In the genomic region with DNA sequence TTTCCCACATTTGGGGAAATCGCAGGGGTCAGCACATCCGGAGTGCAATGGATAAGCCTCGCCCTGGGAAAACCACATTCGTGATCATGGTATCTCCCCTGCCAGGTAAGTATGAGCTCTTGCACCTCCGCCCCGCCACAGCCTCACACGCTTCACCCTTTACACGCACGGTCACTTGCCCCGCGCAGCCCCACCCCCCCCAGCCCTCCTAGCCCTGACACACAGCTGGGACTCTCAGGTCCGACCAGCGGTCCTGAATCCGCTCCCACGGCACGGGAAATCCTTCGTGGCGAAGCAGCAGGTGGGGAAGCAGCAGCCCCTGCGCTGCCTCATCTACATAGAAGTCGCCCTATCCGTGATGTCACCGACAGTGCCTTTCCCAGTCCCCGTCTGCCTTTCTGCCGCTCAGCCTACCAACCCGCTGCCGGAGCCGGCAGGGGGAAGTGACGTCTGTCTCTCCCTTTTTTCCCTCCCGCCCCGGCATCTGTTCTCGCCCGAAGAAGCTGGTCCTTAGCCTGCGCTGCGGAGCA, we compare ENCODE assay signal across 8 cellular contexts. TPM values are rescaled to one million over a fixed set of nuclear protein-coding genes. Genes with fewer than 3 reads are reported as not detected.
DNase-seq lines count a peak whose midpoint lies in the region; ATAC-seq, FAIRE-seq and TF ChIP-seq lines count a peak whose summit lies in the region.
"Not testable (repeated sequence)": the region's sequence is repeated elsewhere in the genome, so short reads cannot be mapped to it uniquely, and the experiment has no call there.

No MANE protein-coding gene starts in this region.

- not testable (repeated sequence) for H3K9me2 ChIP-seq in MM.1S (replicated peaks; ENCODE audit: insufficient read depth, low read length)

- H3K4me3 Mint-ChIP-seq in activated naive CD8-positive, alpha-beta T cell treated with anti-CD3 and anti-CD28 coated beads for 36 hours, result peak overlapping the region; percentile 75

- not testable (repeated sequence) for TF ChIP-seq EP300 in gastroesophageal sphincter (IDR thresholded peaks at IDR 0.05)

- not testable (repeated sequence) for H3K79me2 ChIP-seq in MM.1S (ENCODE audit: low read length)

- not testable (repeated sequence) for H3K4me1 ChIP-seq in MM.1S (ENCODE audit: low read length); gastroesophageal sphincter; neuronal stem cell (ENCODE audit: control insufficient read depth in 2 of 2, insufficient read depth in 1 of 2, low read depth in 1 of 2, low read length in 2 of 2)

- TF ChIP-seq CTCF in MM.1S (IDR thresholded peaks at IDR 0.05; ENCODE audit: low read length); gastroesophageal sphincter (IDR thresholded peaks at IDR 0.05): not testable (repeated sequence)

- not testable (repeated sequence) for H2AFZ ChIP-seq in MM.1S (ENCODE audit: low read length)
- H2AFZ ChIP-seq in neuronal stem cell (ENCODE audit: low read length), result peak overlapping the region; percentile 85

- peak overlapping the region; percentile 100 for H2BK5ac ChIP-seq in neuronal stem cell (ENCODE audit: low read length)

- TF ChIP-seq POLR2A in H54 (IDR thresholded peaks at IDR 0.05; ENCODE audit: low read depth, low read length), result peak; percentile 91
- TF ChIP-seq POLR2A in gastroesophageal sphincter (IDR thresholded peaks at IDR 0.05), result peak in 1 of 2 donors; percentile 59

- FAIRE-seq in H54 (lab: Jason Lieb, UNC), result not testable (repeated sequence)

- H3K9ac ChIP-seq in MM.1S (ENCODE audit: low read length), result peak overlapping the region; percentile 74
- not testable (repeated sequence) for H3K9ac ChIP-seq in neuronal stem cell (ENCODE audit: low read depth, low read length, poor library complexity)

- H3K18ac ChIP-seq in neuronal stem cell (ENCODE audit: low read length), result peak overlapping the region; percentile 76

- H3K27ac Mint-ChIP-seq in activated naive CD8-positive, alpha-beta T cell treated with anti-CD3 and anti-CD28 coated beads for 36 hours, result peak overlapping the region; percentile 97

- not testable (repeated sequence) for H3K36me3 Mint-ChIP-seq in activated naive CD8-positive, alpha-beta T cell treated with anti-CD3 and anti-CD28 coated beads for 36 hours

- not testable (repeated sequence) for H3K4ac ChIP-seq in neuronal stem cell (ENCODE audit: low read length)

- peak overlapping the region; percentile 98 for H3K23ac ChIP-seq in neuronal stem cell (ENCODE audit: low read depth, low read length, poor library complexity)

- H3K27ac ChIP-seq in MM.1S (ENCODE audit: low read length), result peak overlapping the region; percentile 78
- H3K27ac ChIP-seq in gastroesophageal sphincter, result peak overlapping the region; percentile 81 to 93 (median 88)
- H3K27ac ChIP-seq in neuronal stem cell (replicated peaks; ENCODE audit: low read length), result peak overlapping the region; percentile 63

- peak; percentile 90 for ATAC-seq in gastroesophageal sphincter
- ATAC-seq in stimulated activated naive CD8-positive, alpha-beta T cell treated with anti-CD3 and anti-CD28 coated beads, Interleukin-15, Interleukin-2, amounts not matched to agents 100 U/mL and 50 U/mL, for 24 hours, result peak; percentile 67

- not testable (repeated sequence) for H3F3A ChIP-seq in MM.1S (ENCODE audit: insufficient read depth, low read length)

- not testable (repeated sequence) for H3K9me3 ChIP-seq in MM.1S (replicated peaks; ENCODE audit: insufficient read depth, low read length); gastroesophageal sphincter; neuronal stem cell (replicated peaks in 1 of 2; ENCODE audit: control insufficient read depth in 2 of 2, insufficient read depth in 1 of 2, low read depth in 1 of 2, low read length in 2 of 2)

- H3K79me1 ChIP-seq in neuronal stem cell (ENCODE audit: low read depth, low read length), result not testable (repeated sequence)

- not testable (repeated sequence) for H3K4me2 ChIP-seq in MM.1S (ENCODE audit: low read depth, low read length)
- H3K4me2 ChIP-seq in neuronal stem cell (ENCODE audit: insufficient read depth, low read length, poor library complexity, severe bottlenecking), result peak overlapping the region; percentile 25

- H4K20me1 ChIP-seq in MM.1S (ENCODE audit: insufficient read depth, low read length), result not testable (repeated sequence)

- H3K9me3 Mint-ChIP-seq in activated naive CD8-positive, alpha-beta T cell treated with anti-CD3 and anti-CD28 coated beads for 36 hours, result not testable (repeated sequence)

- not testable (repeated sequence) for H3K14ac ChIP-seq in neuronal stem cell (ENCODE audit: low read length)

- not testable (repeated sequence) for H4K8ac ChIP-seq in neuronal stem cell (ENCODE audit: low read depth, low read length)

- H3K4me3 ChIP-seq in MM.1S (ENCODE audit: low read length), result peak overlapping the region; percentile 36; the same call in 1 of the 2 replicates
- peak overlapping the region; percentile 31 to 51 for H3K4me3 ChIP-seq in gastroesophageal sphincter
- H3K4me3 ChIP-seq in neuronal stem cell (ENCODE audit: low read length in 2 of 2), result peak overlapping the region in 1 of 2 donors; percentile 43

- not testable (repeated sequence) for H4K91ac ChIP-seq in neuronal stem cell (ENCODE audit: low read depth, low read length, poor library complexity)

- DNase-seq in EH (ENCODE audit: low read depth), result peak; percentile 81
- not testable (repeated sequence) for DNase-seq in H54 (ENCODE audit: insufficient read length, low spot score)
- DNase-seq in MM.1S, result peak; percentile 48
- peak; percentile 52 to 93 (median 61) for DNase-seq in T-helper 2 cell
- peak; percentile 36 for DNase-seq in activated naive CD8-positive, alpha-beta T cell treated with anti-CD3 and anti-CD28 coated beads for 36 hours
- peak; percentile 63 for DNase-seq in neuronal stem cell (ENCODE audit: low spot score)
- DNase-seq in stimulated activated naive CD8-positive, alpha-beta T cell treated with anti-CD3 and anti-CD28 coated beads, Interleukin-15, Interleukin-2, amounts not matched to agents 100 U/mL and 50 U/mL, for 24 hours, result peak; percentile 67

- H2BK120ac ChIP-seq in neuronal stem cell (ENCODE audit: low read depth, low read length), result not testable (repeated sequence)

- H3K27me3 Mint-ChIP-seq in activated naive CD8-positive, alpha-beta T cell treated with anti-CD3 and anti-CD28 coated beads for 36 hours, result not testable (repeated sequence)

- not testable (repeated sequence) for H2AK5ac ChIP-seq in neuronal stem cell (ENCODE audit: low read depth, low read length)

- H2BK15ac ChIP-seq in neuronal stem cell (ENCODE audit: low read length), result not testable (repeated sequence)

- H3K36me3 ChIP-seq in MM.1S (replicated peaks; ENCODE audit: insufficient read depth, low read length); gastroesophageal sphincter; neuronal stem cell (replicated peaks in 1 of 2; ENCODE audit: control insufficient read depth in 2 of 2, insufficient read depth in 2 of 2, low read length in 2 of 2): not testable (repeated sequence)

- H3K27me3 ChIP-seq in MM.1S (replicated peaks; ENCODE audit: insufficient read depth, low read length); neuronal stem cell (ENCODE audit: control insufficient read depth in 3 of 3, insufficient read depth in 3 of 3, low read depth in 1 of 3, low read length in 3 of 3): not testable (repeated sequence)
- H3K27me3 ChIP-seq in gastroesophageal sphincter, result peaks cover 11% of the 10 kb centered on the region

- no CpG with 5 or more reads among the region's 34 CpGs for WGBS in gastroesophageal sphincter (ENCODE audit: low coverage in 1 of 2), 2 donors
- WGBS in neuronal stem cell (ENCODE audit: extremely low coverage in 2 of 2, insufficient read length in 2 of 2, insufficient replicate concordance in 1 of 2), 2 donors, result no CpG with 5 or more reads among the region's 34 CpGs

- not testable (repeated sequence) for H2BK12ac ChIP-seq in neuronal stem cell (ENCODE audit: low read length)

- H3K4me1 Mint-ChIP-seq in activated naive CD8-positive, alpha-beta T cell treated with anti-CD3 and anti-CD28 coated beads for 36 hours, result not testable (repeated sequence)

RNA-seq across cellular contexts. Expression of a gene that starts 31.9 kb away (rescaled TPM):
- total RNA-seq in activated naive CD8-positive, alpha-beta T cell treated with anti-CD3 and anti-CD28 coated beads for 36 hours, result not detected
- total RNA-seq in gastroesophageal sphincter, result 1 to 10 TPM in 1 of 4 donors, not detected in 3; 1.3 TPM
- not detected for polyA plus RNA-seq in neuronal stem cell (2013, experiment 1 of 2)
- not detected for polyA plus RNA-seq in neuronal stem cell (2013, experiment 2 of 2)
